In genomic region chr7:87345962-87346371, GRCh38 we compare ENCODE assay signal across 1 cellular context.
TF ChIP-seq lines count a peak whose summit lies in the region.

No MANE protein-coding gene starts in this region.

TF ChIP-seq in HepG2, 621 proteins besides CTCF, POLR2A, EP300 and RAD21 (continued from another document):
- TF ChIP-seq ARID5B (CRISPR knock-in tag; IDR thresholded peaks at IDR 0.05) (no peak), HOXA5 (CRISPR knock-in tag; IDR thresholded peaks at IDR 0.05) (0 out of 2 replicates have a peak, but pooled peaks have one; percentile 5), ZBTB7A (CRISPR knock-in tag; IDR thresholded peaks at IDR 0.05) (no peak), ASH2L (IDR thresholded peaks at IDR 0.05; ENCODE audit: insufficient read length, low read depth, low read length) (peak; percentile 12), SOX6 (IDR thresholded peaks at IDR 0.05) (no peak), SOX6 (CRISPR knock-in tag; IDR thresholded peaks at IDR 0.05) (0 out of 2 replicates have a peak, but pooled peaks have one; percentile 6), ZNF121 (CRISPR knock-in tag; IDR thresholded peaks at IDR 0.05) (no peak), HNF4G (IDR thresholded peaks at IDR 0.05; ENCODE audit: borderline replicate concordance, low read depth, low read length) (peak; percentile 23; the same call in 1 of the 2 replicates), HNF4G (CRISPR knock-in tag; IDR thresholded peaks at IDR 0.05; ENCODE audit: borderline replicate concordance, low read depth) (no peak), NRL (CRISPR knock-in tag; IDR thresholded peaks at IDR 0.05; ENCODE audit: borderline replicate concordance) (no peak), KAT7 (CRISPR knock-in tag; IDR thresholded peaks at IDR 0.05; ENCODE audit: borderline replicate concordance) (0 out of 2 replicates have a peak, but pooled peaks have one; percentile 4), ZNF549 (CRISPR knock-in tag; IDR thresholded peaks at IDR 0.05) (0 out of 2 replicates have a peak, but pooled peaks have one; percentile 29), HNF4A (CRISPR knock-in tag; IDR thresholded peaks at IDR 0.05) (peak; percentile 41), ZNF530 (CRISPR knock-in tag; IDR thresholded peaks at IDR 0.05; ENCODE audit: low read depth) (no peak), ZFP82 (CRISPR knock-in tag; IDR thresholded peaks at IDR 0.05; ENCODE audit: borderline replicate concordance) (0 out of 2 replicates have a peak, but pooled peaks have one; percentile 30), ZNF234 (CRISPR knock-in tag; conservative IDR thresholded peaks at IDR 0.05) (no peak), EEA1 (CRISPR knock-in tag; IDR thresholded peaks at IDR 0.05; ENCODE audit: borderline replicate concordance) (0 out of 2 replicates have a peak, but pooled peaks have one; percentile 46), NFIB (CRISPR knock-in tag; IDR thresholded peaks at IDR 0.05; ENCODE audit: borderline replicate concordance) (no peak), TBP (CRISPR knock-in tag; IDR thresholded peaks at IDR 0.05) (no peak), NAIF1 (CRISPR knock-in tag; IDR thresholded peaks at IDR 0.05; ENCODE audit: borderline replicate concordance) (0 out of 2 replicates have a peak, but pooled peaks have one; percentile 6), SOX5 (CRISPR knock-in tag; IDR thresholded peaks at IDR 0.05; ENCODE audit: borderline replicate concordance) (no peak), ZC3H13 (CRISPR knock-in tag; IDR thresholded peaks at IDR 0.05) (no peak), ZFP41 (CRISPR knock-in tag; IDR thresholded peaks at IDR 0.05; ENCODE audit: borderline replicate concordance) (no peak), IRF9 (CRISPR knock-in tag; IDR thresholded peaks at IDR 0.05; ENCODE audit: borderline replicate concordance) (0 out of 2 replicates have a peak, but pooled peaks have one; percentile 9)
TF ChIP-seq in HepG2: peak in this region for 13.
